Comparison of ENCODE assay signal across 8 cellular contexts in genomic region chr15:101293122-101293521, GRCh38. TPM values are rescaled to one million over a fixed set of nuclear protein-coding genes. Genes with fewer than 3 reads are reported as not detected.
DNase-seq lines count a peak whose midpoint lies in the region; ATAC-seq and TF ChIP-seq lines count a peak whose summit lies in the region.

No MANE protein-coding gene starts in this region.

- TF ChIP-seq CTCF in foreskin fibroblast (IDR thresholded peaks at IDR 0.05; ENCODE audit: low read depth, low read length) = no peak

- ATAC-seq in activated CD8-positive, alpha-beta memory T cell treated with anti-CD3 and anti-CD28 coated beads, Interleukin-2, amount 10 ng/mL, durations not matched to agents 7 days and 5 days = no peak
- no peak for ATAC-seq in T-helper 17 cell
- no peak for ATAC-seq in stimulated activated memory B cell treated with anti-CD40 and anti-IgM and Interleukin-4, amounts not matched to agents 10 μg/mL and 1 μg/mL and 100 μg/mL, for 72 hours
- no peak for ATAC-seq in GM19395 (IDR thresholded peaks at IDR 0.05; ENCODE audit: unreplicated experiment)

- no peaks in the 10 kb centered on the region for H3K27me3 Mint-ChIP-seq in activated CD8-positive, alpha-beta memory T cell treated with anti-CD3 and anti-CD28 coated beads, Interleukin-2, amount 10 ng/mL, durations not matched to agents 7 days and 5 days
- H3K27me3 Mint-ChIP-seq in T-helper 17 cell = no peaks in the 10 kb centered on the region
- no peaks in the 10 kb centered on the region for H3K27me3 Mint-ChIP-seq in stimulated activated memory B cell treated with anti-CD40 and anti-IgM and Interleukin-4, amounts not matched to agents 10 μg/mL and 1 μg/mL and 100 μg/mL, for 72 hours

- no peaks in the 10 kb centered on the region for H3K9me3 Mint-ChIP-seq in activated CD8-positive, alpha-beta memory T cell treated with anti-CD3 and anti-CD28 coated beads, Interleukin-2, amount 10 ng/mL, durations not matched to agents 7 days and 5 days (ENCODE audit: low read depth)
- H3K9me3 Mint-ChIP-seq in stimulated activated memory B cell treated with anti-CD40 and anti-IgM and Interleukin-4, amounts not matched to agents 10 μg/mL and 1 μg/mL and 100 μg/mL, for 72 hours = no peaks in the 10 kb centered on the region

- intact Hi-C loops in posterior cingulate gyrus (cut with DNase I) = no loop called here

- no peaks in the 10 kb centered on the region for H3K9me3 ChIP-seq in T-helper 17 cell (ENCODE audit: control insufficient read depth, low read length, poor library complexity, severe bottlenecking)

- peaks cover 56% of the 10 kb centered on the region for H3K4me1 Mint-ChIP-seq in activated CD8-positive, alpha-beta memory T cell treated with anti-CD3 and anti-CD28 coated beads, Interleukin-2, amount 10 ng/mL, durations not matched to agents 7 days and 5 days
- H3K4me1 Mint-ChIP-seq in T-helper 17 cell = peaks cover 44% of the 10 kb centered on the region
- H3K4me1 Mint-ChIP-seq in stimulated activated memory B cell treated with anti-CD40 and anti-IgM and Interleukin-4, amounts not matched to agents 10 μg/mL and 1 μg/mL and 100 μg/mL, for 72 hours = peaks cover 39% of the 10 kb centered on the region

- H3K4me3 Mint-ChIP-seq in activated CD8-positive, alpha-beta memory T cell treated with anti-CD3 and anti-CD28 coated beads, Interleukin-2, amount 10 ng/mL, durations not matched to agents 7 days and 5 days = peak overlapping the region; percentile 95
- peak overlapping the region; percentile 96 for H3K4me3 Mint-ChIP-seq in T-helper 17 cell
- peak overlapping the region; percentile 92 for H3K4me3 Mint-ChIP-seq in stimulated activated memory B cell treated with anti-CD40 and anti-IgM and Interleukin-4, amounts not matched to agents 10 μg/mL and 1 μg/mL and 100 μg/mL, for 72 hours

- CTCF ChIA-PET in activated CD8-positive, alpha-beta memory T cell treated with anti-CD3 and anti-CD28 coated beads, Interleukin-2, amount 10 ng/mL, durations not matched to agents 7 days and 5 days (lab: Charles Lee) = interaction anchor here (1.0 to 3.9 kb wide), 9 partner anchors 7 to 357 kb away, joined by 3 to 19 read pairs (median 9); no protein-coding TSS in a partner anchor

- peak overlapping the region; percentile 76 to 92 for H3K4me3 ChIP-seq in foreskin fibroblast (ENCODE audit: low read depth in 1 of 2, low read length in 2 of 2)

- H3K27ac Mint-ChIP-seq in activated CD8-positive, alpha-beta memory T cell treated with anti-CD3 and anti-CD28 coated beads, Interleukin-2, amount 10 ng/mL, durations not matched to agents 7 days and 5 days = peak overlapping the region; percentile 94
- peak overlapping the region; percentile 95 for H3K27ac Mint-ChIP-seq in T-helper 17 cell
- H3K27ac Mint-ChIP-seq in stimulated activated memory B cell treated with anti-CD40 and anti-IgM and Interleukin-4, amounts not matched to agents 10 μg/mL and 1 μg/mL and 100 μg/mL, for 72 hours = peak overlapping the region; percentile 90

- H3K36me3 Mint-ChIP-seq in activated CD8-positive, alpha-beta memory T cell treated with anti-CD3 and anti-CD28 coated beads, Interleukin-2, amount 10 ng/mL, durations not matched to agents 7 days and 5 days = peaks cover 43% of the 10 kb centered on the region
- peaks cover 6% of the 10 kb centered on the region for H3K36me3 Mint-ChIP-seq in T-helper 17 cell (ENCODE audit: low read depth)
- H3K36me3 Mint-ChIP-seq in stimulated activated memory B cell treated with anti-CD40 and anti-IgM and Interleukin-4, amounts not matched to agents 10 μg/mL and 1 μg/mL and 100 μg/mL, for 72 hours = peaks cover 19% of the 10 kb centered on the region

- DNase-seq in activated CD8-positive, alpha-beta memory T cell treated with anti-CD3 and anti-CD28 coated beads, Interleukin-2, amount 10 ng/mL, durations not matched to agents 7 days and 5 days = no peak
- no peak for DNase-seq in activated CD8-positive, alpha-beta memory T cell treated with anti-CD3 and anti-CD28 coated beads for 24 hours
- DNase-seq in T-helper 17 cell = no peak
- no peak for DNase-seq in foreskin fibroblast
- DNase-seq in NCI-H2196 (lab: John Stamatoyannopoulos, UW; ENCODE audit: unreplicated experiment) = no peak
- DNase-seq in posterior cingulate gyrus = no peak

RNA-seq across cellular contexts. Expression of gene SNRPA1, which starts 1.9 kb away (rescaled TPM):
- 100 to 1,000 TPM; 132 to 151 TPM for total RNA-seq in activated CD8-positive, alpha-beta memory T cell treated with anti-CD3 and anti-CD28 coated beads, Interleukin-2, amount 10 ng/mL, durations not matched to agents 7 days and 5 days
- 100 to 1,000 TPM; 166 to 206 TPM for total RNA-seq in T-helper 17 cell

RNA-seq across cellular contexts. Expression of gene SELENOS, which starts 15.8 kb away (rescaled TPM):
- 10 to 100 TPM; 33.1 to 49.0 TPM for total RNA-seq in activated CD8-positive, alpha-beta memory T cell treated with anti-CD3 and anti-CD28 coated beads, Interleukin-2, amount 10 ng/mL, durations not matched to agents 7 days and 5 days
- 10 to 100 TPM; 28.0 to 36.3 TPM for total RNA-seq in T-helper 17 cell

RNA-seq across cellular contexts. Expression of gene CHSY1, which starts 41.3 kb away (rescaled TPM):
- 10 to 100 TPM; 50.5 to 59.4 TPM for total RNA-seq in activated CD8-positive, alpha-beta memory T cell treated with anti-CD3 and anti-CD28 coated beads, Interleukin-2, amount 10 ng/mL, durations not matched to agents 7 days and 5 days
- total RNA-seq in T-helper 17 cell = 10 to 100 TPM; 10.5 to 12.9 TPM
